ENCODE assay signal across 8 cellular contexts in the genomic region with DNA sequence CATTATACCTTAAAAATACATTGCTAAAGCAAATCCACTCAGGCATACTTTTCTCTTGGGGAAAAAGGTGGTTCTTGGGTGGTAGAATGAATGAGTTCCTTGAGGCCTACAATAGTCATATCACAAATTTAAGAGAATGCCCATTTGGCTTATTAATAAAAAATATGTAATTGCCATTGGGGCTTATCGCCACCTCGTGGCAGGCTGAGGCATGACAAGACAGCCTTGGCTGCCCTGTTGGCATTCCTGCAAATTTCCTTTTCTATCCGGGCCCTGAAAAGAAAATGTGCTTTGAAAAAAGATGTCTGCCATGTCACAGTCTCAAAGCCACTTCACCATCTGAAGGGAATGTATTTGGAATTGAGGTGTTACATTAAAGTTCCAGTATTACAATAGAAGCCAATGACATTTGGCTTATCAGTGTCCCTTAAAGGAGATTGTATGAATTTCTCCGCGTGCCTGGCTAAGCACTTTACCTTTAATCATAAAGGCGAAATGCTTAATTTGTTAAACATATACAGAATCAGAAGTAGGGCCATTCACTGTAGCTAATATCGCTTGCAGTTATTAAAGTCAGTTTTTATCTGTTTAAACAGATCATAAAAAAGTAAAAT.
DNase-seq lines count a peak whose midpoint lies in the region; ATAC-seq and TF ChIP-seq lines count a peak whose summit lies in the region.

No MANE protein-coding gene starts in this region.

- H3K4me1 ChIP-seq in endodermal cell (ENCODE audit: control insufficient read depth, insufficient read depth, low read length) (no peaks in the 10 kb centered on the region), vagina (no peaks in the 10 kb centered on the region)

- no peaks in the 10 kb centered on the region for H3K4me1 Mint-ChIP-seq in endodermal cell
- H3K4me1 Mint-ChIP-seq in naive B cell: no peaks in the 10 kb centered on the region

- TF ChIP-seq CTCF in HFF-Myc (IDR thresholded peaks at IDR 0.05; ENCODE audit: low read depth, low read length, missing control alignments) (peak; percentile 91), endodermal cell (conservative IDR thresholded peaks at IDR 0.05) (peak; percentile 98), vagina (IDR thresholded peaks at IDR 0.05) (peak; percentile 56 to 87 (median 60))

- no peaks in the 10 kb centered on the region for H3K27me3 ChIP-seq in endodermal cell (ENCODE audit: control insufficient read depth, insufficient read depth, low read length, poor library complexity, severe bottlenecking)
- no peaks in the 10 kb centered on the region for H3K27me3 ChIP-seq in vagina

- TF ChIP-seq POLR2A in vagina (IDR thresholded peaks at IDR 0.05): no peak

- intact Hi-C loops in vagina (cut with DNase I): no loop called here

- H3K9ac ChIP-seq in endodermal cell (ENCODE audit: extremely low read depth, low read length, poor library complexity, severe bottlenecking): no peak overlapping the region

- H3K9me3 Mint-ChIP-seq in endodermal cell (peaks cover 4% of the 10 kb centered on the region), naive B cell (peaks cover 0 to 11% (median 8%) of the 10 kb centered on the region in 7 donors)

- WGBS in endodermal cell (ENCODE audit: insufficient coverage in 1 of 2, insufficient read length in 1 of 2), 2 experiments: 60 to 61% methylated on average over 5 to 7 of the region's 7 CpGs

- H3K9me3 ChIP-seq in endodermal cell (ENCODE audit: control insufficient read depth, low read length) (peaks cover 5% of the 10 kb centered on the region), vagina (peaks cover 4% of the 10 kb centered on the region)

- H3K4me3 ChIP-seq in HFF-Myc (replicated peaks; ENCODE audit: low read depth, low read length) (no peak overlapping the region), endodermal cell (ENCODE audit: low read length) (no peak overlapping the region), vagina (no peak overlapping the region)

- H3K36me3 Mint-ChIP-seq in endodermal cell (ENCODE audit: low read depth) (no peaks in the 10 kb centered on the region), naive B cell (no peaks in the 10 kb centered on the region)

- H3K36me3 ChIP-seq in endodermal cell (ENCODE audit: control insufficient read depth, insufficient read depth, low read length): no peaks in the 10 kb centered on the region
- no peaks in the 10 kb centered on the region for H3K36me3 ChIP-seq in vagina

- no peak for ATAC-seq in naive B cell (ENCODE audit: low read depth in 2 of 2)

- no peak overlapping the region for H3K27ac Mint-ChIP-seq in endodermal cell
- H3K27ac Mint-ChIP-seq in naive B cell: no peak overlapping the region

- H3K27ac ChIP-seq in endodermal cell (ENCODE audit: low read depth, low read length) (no peak overlapping the region), vagina (no peak overlapping the region)

- no peaks in the 10 kb centered on the region for H3K27me3 Mint-ChIP-seq in endodermal cell (ENCODE audit: insufficient read depth)
- H3K27me3 Mint-ChIP-seq in naive B cell: peaks cover 16 to 21% (median 16%) of the 10 kb centered on the region in 3 donors

- DNase-seq in COLO829 (ENCODE audit: low spot score) (peak; percentile 55), HFF-Myc (ENCODE audit: extremely low read depth, low read depth) (no peak), endodermal cell (peak; percentile 79), naive B cell (peak; percentile 7), vagina (ENCODE audit: extremely low spot score in 2 of 2) (no peak), GF-D8 (lab: John Stamatoyannopoulos, UW) (no peak), OCI-M2 (lab: John Stamatoyannopoulos, UW; ENCODE audit: unreplicated experiment) (no peak)
- peak; percentile 13 for DNase-seq in activated CD4-positive, alpha-beta T cell treated with anti-CD3 and anti-CD28 coated beads for 1 hour

- H3K4me3 Mint-ChIP-seq in endodermal cell (no peak overlapping the region), naive B cell (no peak overlapping the region)

Comparison
In these comparisons a context has a peak if more than half of its experiments do, and no peak if none do; other contexts are left out.
1. DNase-seq: peak in COLO829 (single experiment), activated CD4-positive, alpha-beta T cell treated with anti-CD3 and anti-CD28 coated beads for 1 hour (single experiment), endodermal cell (single experiment) and naive B cell (single experiment); none in HFF-Myc (single experiment), vagina (0 of 2), GF-D8 (single experiment) and OCI-M2 (single experiment).
2. Peak in every context shown above with its lines, with median percentiles within 50 percentile points of each other: CTCF ChIP-seq.